In genomic region chr17:44095647-44096496, GRCh38 we compare ENCODE assay signal across 1 cellular context.
TF ChIP-seq lines count a peak whose summit lies in the region.

No MANE protein-coding gene starts in this region.

TF ChIP-seq in WTC11, 78 proteins besides CTCF, POLR2A, EP300 and RAD21 (continued from another document and continues in another):
- TF ChIP-seq, protein P1, sequence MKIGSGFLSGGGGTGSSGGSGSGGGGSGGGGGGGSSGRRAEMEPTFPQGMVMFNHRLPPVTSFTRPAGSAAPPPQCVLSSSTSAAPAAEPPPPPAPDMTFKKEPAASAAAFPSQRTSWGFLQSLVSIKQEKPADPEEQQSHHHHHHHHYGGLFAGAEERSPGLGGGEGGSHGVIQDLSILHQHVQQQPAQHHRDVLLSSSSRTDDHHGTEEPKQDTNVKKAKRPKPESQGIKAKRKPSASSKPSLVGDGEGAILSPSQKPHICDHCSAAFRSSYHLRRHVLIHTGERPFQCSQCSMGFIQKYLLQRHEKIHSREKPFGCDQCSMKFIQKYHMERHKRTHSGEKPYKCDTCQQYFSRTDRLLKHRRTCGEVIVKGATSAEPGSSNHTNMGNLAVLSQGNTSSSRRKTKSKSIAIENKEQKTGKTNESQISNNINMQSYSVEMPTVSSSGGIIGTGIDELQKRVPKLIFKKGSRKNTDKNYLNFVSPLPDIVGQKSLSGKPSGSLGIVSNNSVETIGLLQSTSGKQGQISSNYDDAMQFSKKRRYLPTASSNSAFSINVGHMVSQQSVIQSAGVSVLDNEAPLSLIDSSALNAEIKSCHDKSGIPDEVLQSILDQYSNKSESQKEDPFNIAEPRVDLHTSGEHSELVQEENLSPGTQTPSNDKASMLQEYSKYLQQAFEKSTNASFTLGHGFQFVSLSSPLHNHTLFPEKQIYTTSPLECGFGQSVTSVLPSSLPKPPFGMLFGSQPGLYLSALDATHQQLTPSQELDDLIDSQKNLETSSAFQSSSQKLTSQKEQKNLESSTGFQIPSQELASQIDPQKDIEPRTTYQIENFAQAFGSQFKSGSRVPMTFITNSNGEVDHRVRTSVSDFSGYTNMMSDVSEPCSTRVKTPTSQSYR (CRISPR knock-in tag; IDR thresholded peaks at IDR 0.05), result 0 out of 2 replicates have a peak, but pooled peaks have one; percentile 55
- TF ChIP-seq, protein P2, sequence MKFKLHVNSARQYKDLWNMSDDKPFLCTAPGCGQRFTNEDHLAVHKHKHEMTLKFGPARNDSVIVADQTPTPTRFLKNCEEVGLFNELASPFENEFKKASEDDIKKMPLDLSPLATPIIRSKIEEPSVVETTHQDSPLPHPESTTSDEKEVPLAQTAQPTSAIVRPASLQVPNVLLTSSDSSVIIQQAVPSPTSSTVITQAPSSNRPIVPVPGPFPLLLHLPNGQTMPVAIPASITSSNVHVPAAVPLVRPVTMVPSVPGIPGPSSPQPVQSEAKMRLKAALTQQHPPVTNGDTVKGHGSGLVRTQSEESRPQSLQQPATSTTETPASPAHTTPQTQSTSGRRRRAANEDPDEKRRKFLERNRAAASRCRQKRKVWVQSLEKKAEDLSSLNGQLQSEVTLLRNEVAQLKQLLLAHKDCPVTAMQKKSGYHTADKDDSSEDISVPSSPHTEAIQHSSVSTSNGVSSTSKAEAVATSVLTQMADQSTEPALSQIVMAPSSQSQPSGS (CRISPR knock-in tag; IDR thresholded peaks at IDR 0.05; ENCODE audit: borderline replicate concordance, low read depth), result no peak
- TF ChIP-seq CREB1 (CRISPR knock-in tag; IDR thresholded peaks at IDR 0.05) (0 out of 2 replicates have a peak, but pooled peaks have one; percentile 35), MAX (CRISPR knock-in tag; IDR thresholded peaks at IDR 0.05) (peak; percentile 46; the same call in 1 of the 2 replicates), ZBTB21 (CRISPR knock-in tag; IDR thresholded peaks at IDR 0.05; ENCODE audit: borderline replicate concordance) (no peak), GTF2I (CRISPR knock-in tag; conservative IDR thresholded peaks at IDR 0.05) (no peak), ZNF532 (CRISPR knock-in tag; IDR thresholded peaks at IDR 0.05; ENCODE audit: borderline replicate concordance) (no peak), NFE2L1 (CRISPR knock-in tag; IDR thresholded peaks at IDR 0.05) (peak; percentile 46; the same call in 1 of the 2 replicates), TEAD1 (CRISPR knock-in tag; IDR thresholded peaks at IDR 0.05) (0 out of 2 replicates have a peak, but pooled peaks have one; percentile 58), KAT7 (CRISPR knock-in tag; IDR thresholded peaks at IDR 0.05; ENCODE audit: borderline replicate concordance) (no peak), TEAD4 (CRISPR knock-in tag; IDR thresholded peaks at IDR 0.05) (no peak), NFATC4 (CRISPR knock-in tag; IDR thresholded peaks at IDR 0.05) (no peak), ETV6 (CRISPR knock-in tag; IDR thresholded peaks at IDR 0.05) (peak; percentile 50), FOXK1 (CRISPR knock-in tag; IDR thresholded peaks at IDR 0.05) (peak; percentile 58; the same call in 1 of the 2 replicates), SMAD4 (CRISPR knock-in tag; IDR thresholded peaks at IDR 0.05) (no peak), CREM (CRISPR knock-in tag; IDR thresholded peaks at IDR 0.05) (no peak), ZNF317 (CRISPR knock-in tag; IDR thresholded peaks at IDR 0.05; ENCODE audit: borderline replicate concordance, low read depth) (no peak), CBFB (CRISPR knock-in tag; IDR thresholded peaks at IDR 0.05; ENCODE audit: low read depth) (0 out of 2 replicates have a peak, but pooled peaks have one; percentile 72), SMAD3 (CRISPR knock-in tag; IDR thresholded peaks at IDR 0.05; ENCODE audit: borderline replicate concordance) (no peak), FOXP1 (CRISPR knock-in tag; IDR thresholded peaks at IDR 0.05; ENCODE audit: borderline replicate concordance) (no peak), NR1H2 (CRISPR knock-in tag; IDR thresholded peaks at IDR 0.05) (no peak), ZNF671 (CRISPR knock-in tag; IDR thresholded peaks at IDR 0.05) (no peak), ATF3 (CRISPR knock-in tag; conservative IDR thresholded peaks at IDR 0.05) (no peak), STAT6 (CRISPR knock-in tag; conservative IDR thresholded peaks at IDR 0.05; ENCODE audit: low read depth) (no peak), ESRRA (CRISPR knock-in tag; IDR thresholded peaks at IDR 0.05; ENCODE audit: borderline replicate concordance) (no peak), NR3C1 (CRISPR knock-in tag; conservative IDR thresholded peaks at IDR 0.05; ENCODE audit: low read depth) (no peak), EMX1 (CRISPR knock-in tag; IDR thresholded peaks at IDR 0.05) (no peak), ZNF416 (CRISPR knock-in tag; IDR thresholded peaks at IDR 0.05) (no peak), SOX15 (CRISPR knock-in tag; IDR thresholded peaks at IDR 0.05) (no peak)
- TF ChIP-seq, protein P3, sequence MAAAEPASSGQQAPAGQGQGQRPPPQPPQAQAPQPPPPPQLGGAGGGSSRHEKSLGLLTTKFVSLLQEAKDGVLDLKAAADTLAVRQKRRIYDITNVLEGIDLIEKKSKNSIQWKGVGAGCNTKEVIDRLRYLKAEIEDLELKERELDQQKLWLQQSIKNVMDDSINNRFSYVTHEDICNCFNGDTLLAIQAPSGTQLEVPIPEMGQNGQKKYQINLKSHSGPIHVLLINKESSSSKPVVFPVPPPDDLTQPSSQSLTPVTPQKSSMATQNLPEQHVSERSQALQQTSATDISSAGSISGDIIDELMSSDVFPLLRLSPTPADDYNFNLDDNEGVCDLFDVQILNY (CRISPR knock-in tag; IDR thresholded peaks at IDR 0.05), result no peak
- TF ChIP-seq, protein P4, sequence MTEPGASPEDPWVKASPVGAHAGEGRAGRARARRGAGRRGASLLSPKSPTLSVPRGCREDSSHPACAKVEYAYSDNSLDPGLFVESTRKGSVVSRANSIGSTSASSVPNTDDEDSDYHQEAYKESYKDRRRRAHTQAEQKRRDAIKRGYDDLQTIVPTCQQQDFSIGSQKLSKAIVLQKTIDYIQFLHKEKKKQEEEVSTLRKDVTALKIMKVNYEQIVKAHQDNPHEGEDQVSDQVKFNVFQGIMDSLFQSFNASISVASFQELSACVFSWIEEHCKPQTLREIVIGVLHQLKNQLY (CRISPR knock-in tag; IDR thresholded peaks at IDR 0.05), result no peak
- TF ChIP-seq, protein P5, sequence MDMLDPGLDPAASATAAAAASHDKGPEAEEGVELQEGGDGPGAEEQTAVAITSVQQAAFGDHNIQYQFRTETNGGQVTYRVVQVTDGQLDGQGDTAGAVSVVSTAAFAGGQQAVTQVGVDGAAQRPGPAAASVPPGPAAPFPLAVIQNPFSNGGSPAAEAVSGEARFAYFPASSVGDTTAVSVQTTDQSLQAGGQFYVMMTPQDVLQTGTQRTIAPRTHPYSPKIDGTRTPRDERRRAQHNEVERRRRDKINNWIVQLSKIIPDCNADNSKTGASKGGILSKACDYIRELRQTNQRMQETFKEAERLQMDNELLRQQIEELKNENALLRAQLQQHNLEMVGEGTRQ (CRISPR knock-in tag; IDR thresholded peaks at IDR 0.05), result no peak
- TF ChIP-seq, protein P6, sequence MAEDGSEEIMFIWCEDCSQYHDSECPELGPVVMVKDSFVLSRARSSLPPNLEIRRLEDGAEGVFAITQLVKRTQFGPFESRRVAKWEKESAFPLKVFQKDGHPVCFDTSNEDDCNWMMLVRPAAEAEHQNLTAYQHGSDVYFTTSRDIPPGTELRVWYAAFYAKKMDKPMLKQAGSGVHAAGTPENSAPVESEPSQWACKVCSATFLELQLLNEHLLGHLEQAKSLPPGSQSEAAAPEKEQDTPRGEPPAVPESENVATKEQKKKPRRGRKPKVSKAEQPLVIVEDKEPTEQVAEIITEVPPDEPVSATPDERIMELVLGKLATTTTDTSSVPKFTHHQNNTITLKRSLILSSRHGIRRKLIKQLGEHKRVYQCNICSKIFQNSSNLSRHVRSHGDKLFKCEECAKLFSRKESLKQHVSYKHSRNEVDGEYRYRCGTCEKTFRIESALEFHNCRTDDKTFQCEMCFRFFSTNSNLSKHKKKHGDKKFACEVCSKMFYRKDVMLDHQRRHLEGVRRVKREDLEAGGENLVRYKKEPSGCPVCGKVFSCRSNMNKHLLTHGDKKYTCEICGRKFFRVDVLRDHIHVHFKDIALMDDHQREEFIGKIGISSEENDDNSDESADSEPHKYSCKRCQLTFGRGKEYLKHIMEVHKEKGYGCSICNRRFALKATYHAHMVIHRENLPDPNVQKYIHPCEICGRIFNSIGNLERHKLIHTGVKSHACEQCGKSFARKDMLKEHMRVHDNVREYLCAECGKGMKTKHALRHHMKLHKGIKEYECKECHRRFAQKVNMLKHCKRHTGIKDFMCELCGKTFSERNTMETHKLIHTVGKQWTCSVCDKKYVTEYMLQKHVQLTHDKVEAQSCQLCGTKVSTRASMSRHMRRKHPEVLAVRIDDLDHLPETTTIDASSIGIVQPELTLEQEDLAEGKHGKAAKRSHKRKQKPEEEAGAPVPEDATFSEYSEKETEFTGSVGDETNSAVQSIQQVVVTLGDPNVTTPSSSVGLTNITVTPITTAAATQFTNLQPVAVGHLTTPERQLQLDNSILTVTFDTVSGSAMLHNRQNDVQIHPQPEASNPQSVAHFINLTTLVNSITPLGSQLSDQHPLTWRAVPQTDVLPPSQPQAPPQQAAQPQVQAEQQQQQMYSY (CRISPR knock-in tag; IDR thresholded peaks at IDR 0.05), result peak; percentile 89
- TF ChIP-seq, protein P7, sequence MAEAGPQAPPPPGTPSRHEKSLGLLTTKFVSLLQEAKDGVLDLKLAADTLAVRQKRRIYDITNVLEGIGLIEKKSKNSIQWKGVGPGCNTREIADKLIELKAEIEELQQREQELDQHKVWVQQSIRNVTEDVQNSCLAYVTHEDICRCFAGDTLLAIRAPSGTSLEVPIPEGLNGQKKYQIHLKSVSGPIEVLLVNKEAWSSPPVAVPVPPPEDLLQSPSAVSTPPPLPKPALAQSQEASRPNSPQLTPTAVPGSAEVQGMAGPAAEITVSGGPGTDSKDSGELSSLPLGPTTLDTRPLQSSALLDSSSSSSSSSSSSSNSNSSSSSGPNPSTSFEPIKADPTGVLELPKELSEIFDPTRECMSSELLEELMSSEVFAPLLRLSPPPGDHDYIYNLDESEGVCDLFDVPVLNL (CRISPR knock-in tag; IDR thresholded peaks at IDR 0.05; ENCODE audit: borderline replicate concordance, low read depth), result no peak
- TF ChIP-seq, protein P8, sequence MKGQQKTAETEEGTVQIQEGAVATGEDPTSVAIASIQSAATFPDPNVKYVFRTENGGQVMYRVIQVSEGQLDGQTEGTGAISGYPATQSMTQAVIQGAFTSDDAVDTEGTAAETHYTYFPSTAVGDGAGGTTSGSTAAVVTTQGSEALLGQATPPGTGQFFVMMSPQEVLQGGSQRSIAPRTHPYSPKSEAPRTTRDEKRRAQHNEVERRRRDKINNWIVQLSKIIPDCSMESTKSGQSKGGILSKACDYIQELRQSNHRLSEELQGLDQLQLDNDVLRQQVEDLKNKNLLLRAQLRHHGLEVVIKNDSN (CRISPR knock-in tag; IDR thresholded peaks at IDR 0.05), result no peak
- TF ChIP-seq, protein P9, sequence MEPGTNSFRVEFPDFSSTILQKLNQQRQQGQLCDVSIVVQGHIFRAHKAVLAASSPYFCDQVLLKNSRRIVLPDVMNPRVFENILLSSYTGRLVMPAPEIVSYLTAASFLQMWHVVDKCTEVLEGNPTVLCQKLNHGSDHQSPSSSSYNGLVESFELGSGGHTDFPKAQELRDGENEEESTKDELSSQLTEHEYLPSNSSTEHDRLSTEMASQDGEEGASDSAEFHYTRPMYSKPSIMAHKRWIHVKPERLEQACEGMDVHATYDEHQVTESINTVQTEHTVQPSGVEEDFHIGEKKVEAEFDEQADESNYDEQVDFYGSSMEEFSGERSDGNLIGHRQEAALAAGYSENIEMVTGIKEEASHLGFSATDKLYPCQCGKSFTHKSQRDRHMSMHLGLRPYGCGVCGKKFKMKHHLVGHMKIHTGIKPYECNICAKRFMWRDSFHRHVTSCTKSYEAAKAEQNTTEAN (CRISPR knock-in tag; IDR thresholded peaks at IDR 0.05), result no peak
